In genomic region chr13:113022391-113023216, GRCh38 we compare ENCODE assay signal across 1 cellular context.
TF ChIP-seq lines count a peak whose summit lies in the region.

No MANE protein-coding gene starts in this region.

TF ChIP-seq in HepG2, 621 proteins besides CTCF, POLR2A, EP300 and RAD21 (continued from another document and continues in another):
- TF ChIP-seq DDIT3 (CRISPR knock-in tag; IDR thresholded peaks at IDR 0.05) (no peak), ZNF382 (CRISPR knock-in tag; IDR thresholded peaks at IDR 0.05; ENCODE audit: borderline replicate concordance) (no peak), MIER3 (CRISPR knock-in tag; IDR thresholded peaks at IDR 0.05; ENCODE audit: borderline replicate concordance) (peak; percentile 77; the same call in 1 of the 2 replicates), ZNF607 (CRISPR knock-in tag; IDR thresholded peaks at IDR 0.05; ENCODE audit: borderline replicate concordance) (no peak), ZNF766 (CRISPR knock-in tag; IDR thresholded peaks at IDR 0.05; ENCODE audit: borderline replicate concordance) (0 out of 2 replicates have a peak, but pooled peaks have one; percentile 11), CREM (IDR thresholded peaks at IDR 0.05) (peak; percentile 79), CREM (CRISPR knock-in tag; IDR thresholded peaks at IDR 0.05) (no peak), YY1 (IDR thresholded peaks at IDR 0.05; ENCODE audit: insufficient read depth, insufficient replicate concordance, low read depth, low read length) (peak; percentile 15), ZNF770 (CRISPR knock-in tag; IDR thresholded peaks at IDR 0.05) (0 out of 2 replicates have a peak, but pooled peaks have one; percentile 49), FOXP1 (IDR thresholded peaks at IDR 0.05) (no peak), FOXP1 (CRISPR knock-in tag; IDR thresholded peaks at IDR 0.05) (peak; percentile 65; the same call in 1 of the 2 replicates), POGK (CRISPR knock-in tag; conservative IDR thresholded peaks at IDR 0.05) (no peak), ARNT2 (CRISPR knock-in tag; IDR thresholded peaks at IDR 0.05; ENCODE audit: low read depth) (peak; percentile 73), EHMT2 (IDR thresholded peaks at IDR 0.05; ENCODE audit: borderline replicate concordance, low read depth, low read length) (no peak), ELF4 (CRISPR knock-in tag; IDR thresholded peaks at IDR 0.05; ENCODE audit: borderline replicate concordance) (no peak), ZNF83 (CRISPR knock-in tag; IDR thresholded peaks at IDR 0.05; ENCODE audit: borderline replicate concordance) (no peak), ZNF335 (CRISPR knock-in tag; IDR thresholded peaks at IDR 0.05) (0 out of 2 replicates have a peak, but pooled peaks have one; percentile 54), KDM6A (CRISPR knock-in tag; IDR thresholded peaks at IDR 0.05; ENCODE audit: low read depth) (peak; percentile 60; the same call in 1 of the 2 replicates), HOXD1 (CRISPR knock-in tag; IDR thresholded peaks at IDR 0.05) (peak; percentile 80), RFXANK (CRISPR knock-in tag; IDR thresholded peaks at IDR 0.05) (no peak), ZNF737 (CRISPR knock-in tag; IDR thresholded peaks at IDR 0.05; ENCODE audit: borderline replicate concordance) (no peak), UBTF (CRISPR knock-in tag; IDR thresholded peaks at IDR 0.05) (no peak; the same call in 1 of the 2 replicates), PRPF4 (IDR thresholded peaks at IDR 0.05; ENCODE audit: low read depth, low read length, poor library complexity, severe bottlenecking) (no peak), ELF1 (CRISPR knock-in tag; IDR thresholded peaks at IDR 0.05) (no peak; the same call in 1 of the 2 replicates), MYPOP (CRISPR knock-in tag; IDR thresholded peaks at IDR 0.05) (0 out of 2 replicates have a peak, but pooled peaks have one; percentile 44), MAFF (IDR thresholded peaks at IDR 0.05; ENCODE audit: low read depth, low read length) (no peak), POGZ (CRISPR knock-in tag; IDR thresholded peaks at IDR 0.05) (peak; percentile 53; the same call in 1 of the 2 replicates), GTF2F1 (IDR thresholded peaks at IDR 0.05; ENCODE audit: low read length) (no peak), RNF2 (conservative IDR thresholded peaks at IDR 0.05; ENCODE audit: low read depth) (no peak), HIC2 (CRISPR knock-in tag; IDR thresholded peaks at IDR 0.05; ENCODE audit: low read depth) (peak; percentile 77; the same call in 1 of the 2 replicates), ZNF354B (CRISPR knock-in tag; IDR thresholded peaks at IDR 0.05) (no peak), TCF12 (IDR thresholded peaks at IDR 0.05) (no peak), TCF12 (CRISPR knock-in tag; IDR thresholded peaks at IDR 0.05) (peak; percentile 35; the same call in 1 of the 2 replicates), GPBP1L1 (CRISPR knock-in tag; IDR thresholded peaks at IDR 0.05) (no peak), HIVEP1 (CRISPR knock-in tag; IDR thresholded peaks at IDR 0.05) (no peak), KMT2B (CRISPR knock-in tag; IDR thresholded peaks at IDR 0.05) (no peak), E2F2 (CRISPR knock-in tag; IDR thresholded peaks at IDR 0.05; ENCODE audit: borderline replicate concordance) (no peak), ATF7 (IDR thresholded peaks at IDR 0.05) (no peak), ATF7 (CRISPR knock-in tag; IDR thresholded peaks at IDR 0.05) (peak; percentile 20; the same call in 1 of the 2 replicates), SMAD9 (CRISPR knock-in tag; IDR thresholded peaks at IDR 0.05) (no peak), PHF21A (CRISPR knock-in tag; IDR thresholded peaks at IDR 0.05) (peak; percentile 91), NR2C2 (CRISPR knock-in tag; IDR thresholded peaks at IDR 0.05; ENCODE audit: borderline replicate concordance) (peak; percentile 89), SMAD1 (CRISPR knock-in tag; IDR thresholded peaks at IDR 0.05; ENCODE audit: borderline replicate concordance, low read depth) (0 out of 2 replicates have a peak, but pooled peaks have one; percentile 33), ZNF781 (CRISPR knock-in tag; IDR thresholded peaks at IDR 0.05; ENCODE audit: borderline replicate concordance, not compliant biosample characterization) (no peak), SOX5 (CRISPR knock-in tag; IDR thresholded peaks at IDR 0.05; ENCODE audit: borderline replicate concordance) (peak; percentile 99), FOXC1 (CRISPR knock-in tag; IDR thresholded peaks at IDR 0.05; ENCODE audit: borderline replicate concordance) (0 out of 2 replicates have a peak, but pooled peaks have one; percentile 22), ZIK1 (CRISPR knock-in tag; IDR thresholded peaks at IDR 0.05; ENCODE audit: borderline replicate concordance, low read depth) (no peak), ZNF777 (CRISPR knock-in tag; IDR thresholded peaks at IDR 0.05) (no peak; the same call in 1 of the 2 replicates), NRL (CRISPR knock-in tag; IDR thresholded peaks at IDR 0.05; ENCODE audit: borderline replicate concordance) (no peak), ZNF879 (CRISPR knock-in tag; IDR thresholded peaks at IDR 0.05) (0 out of 2 replicates have a peak, but pooled peaks have one; percentile 55), ZFP90 (CRISPR knock-in tag; IDR thresholded peaks at IDR 0.05; ENCODE audit: borderline replicate concordance) (no peak), CSRNP1 (CRISPR knock-in tag; IDR thresholded peaks at IDR 0.05) (peak; percentile 49; the same call in 1 of the 2 replicates), PHF5A (CRISPR knock-in tag; IDR thresholded peaks at IDR 0.05; ENCODE audit: low read depth, unreplicated experiment) (peak; percentile 71), ZNF556 (CRISPR knock-in tag; IDR thresholded peaks at IDR 0.05; ENCODE audit: borderline replicate concordance) (0 out of 2 replicates have a peak, but pooled peaks have one; percentile 52), BRF2 (CRISPR knock-in tag; IDR thresholded peaks at IDR 0.05) (no peak), NFYB (CRISPR knock-in tag; IDR thresholded peaks at IDR 0.05) (no peak)
